Comparison of ENCODE assay signal across 8 cellular contexts in genomic region chr4:130563185-130563890, GRCh38.
DNase-seq lines count a peak whose midpoint lies in the region; ATAC-seq, FAIRE-seq and TF ChIP-seq lines count a peak whose summit lies in the region.

No MANE protein-coding gene starts in this region.

- H3K27ac ChIP-seq in coronary artery (no peak overlapping the region), lower lobe of right lung (no peak overlapping the region)

- no peaks in the 10 kb centered on the region for H3K4me1 ChIP-seq in lower lobe of right lung

- TF ChIP-seq CTCF in coronary artery (IDR thresholded peaks at IDR 0.05) (no peak), lower lobe of right lung (IDR thresholded peaks at IDR 0.05) (peak; percentile 25)

- DNase-seq in EH (ENCODE audit: low read depth) (peak; percentile 2), NCI-H526 (lab: John Stamatoyannopoulos, UW) (peak; percentile 22 to 68), coronary artery (ENCODE audit: low spot score) (no peak), lower lobe of right lung (no peak), ureter (ENCODE audit: low spot score) (no peak), GM19239 (ENCODE audit: insufficient read length, low spot score) (no peak)
- no peak for DNase-seq in stimulated activated CD8-positive, alpha-beta memory T cell treated with anti-CD3 and anti-CD28 coated beads, Interleukin-4, amount 100 ng/mL, for 48 hours

- H3K27me3 ChIP-seq in lower lobe of right lung (ENCODE audit: low read depth), result no peaks in the 10 kb centered on the region

- H3K36me3 ChIP-seq in lower lobe of right lung, result no peaks in the 10 kb centered on the region

- H3K4me3 ChIP-seq in coronary artery (peak overlapping the region; percentile 59), lower lobe of right lung (peak overlapping the region; percentile 30)

- intact Hi-C loops in lower lobe of right lung (cut with DNase I), result no loop called here

- no peak for FAIRE-seq in GM19239 (lab: Jason Lieb, UNC)

- H3K9me3 ChIP-seq in lower lobe of right lung, result peaks cover under 1% of the 10 kb centered on the region

- ATAC-seq in lower lobe of right lung (peak; percentile 71 to 80), GM21723 (IDR thresholded peaks at IDR 0.05; ENCODE audit: unreplicated experiment) (no peak)

Comparison
In these comparisons a context has a peak if more than half of its experiments do, and no peak if none do; other contexts are left out.
1. DNase-seq: peak in EH (single experiment) and NCI-H526 (2 of 2); none in coronary artery (single experiment), lower lobe of right lung (single experiment), ureter (single experiment), stimulated activated CD8-positive, alpha-beta memory T cell treated with anti-CD3 and anti-CD28 coated beads, Interleukin-4, amount 100 ng/mL, for 48 hours (single experiment) and GM19239 (single experiment).